ENCODE assay signal across 24 cellular contexts in genomic region chr14:26601856-26602255, GRCh38. TPM values are rescaled to one million over a fixed set of nuclear protein-coding genes. Genes with fewer than 3 reads are reported as not detected.
DNase-seq lines count a peak whose midpoint lies in the region; ATAC-seq and TF ChIP-seq lines count a peak whose summit lies in the region.
"Had no signal": no experiment of that assay in that cellular context is flagged by ENCODE, and none has a peak within 500 bp of the region (broad histone marks: within the 10 kb centered on the region; RNA-seq: fewer than 3 reads in every experiment).

No MANE protein-coding gene starts in this region.

- no peaks in the 10 kb centered on the region for H3K36me3 ChIP-seq in neural progenitor cell
- H3K36me3 ChIP-seq in HAP-1 (replicated peaks) = no peaks in the 10 kb centered on the region
- H3K36me3 ChIP-seq: BLaER1 treated with 17β-estradiol and CSF1 and Interleukin-3, amounts not matched to agents 10 nM and 100 nM had no signal

- H3K4me2 ChIP-seq in neural progenitor cell = no peak overlapping the region
- H3K4me2 ChIP-seq: A549; BLaER1 treated with 17β-estradiol and CSF1 and Interleukin-3, amounts not matched to agents 10 nM and 100 nM had no signal

- peaks cover 11% of the 10 kb centered on the region for H3K4me1 Mint-ChIP-seq in nephron progenitor cell
- peaks cover 14% of the 10 kb centered on the region for H3K4me1 Mint-ChIP-seq in neural progenitor cell
- no peaks in the 10 kb centered on the region for H3K4me1 Mint-ChIP-seq in T-helper 17 cell

- peaks cover 21% of the 10 kb centered on the region for H3F3A ChIP-seq in neural progenitor cell (ENCODE audit: low read depth)

- no peak for ATAC-seq in T-helper 17 cell
- ATAC-seq: A549; CD8-positive, alpha-beta T cell; GM12878 had no signal

- no peaks in the 10 kb centered on the region for H3K9me3 Mint-ChIP-seq in nephron progenitor cell
- peaks cover 2% of the 10 kb centered on the region for H3K9me3 Mint-ChIP-seq in neural progenitor cell
- H3K9me3 Mint-ChIP-seq: CD4-positive, alpha-beta T cell had no signal

- no peaks in the 10 kb centered on the region for H4K20me1 ChIP-seq in neural progenitor cell (ENCODE audit: low read depth)
- H4K20me1 ChIP-seq: BLaER1 treated with 17β-estradiol and CSF1 and Interleukin-3, amounts not matched to agents 10 nM and 100 nM had no signal

- H3K27me3 ChIP-seq in neural progenitor cell = peaks cover 17% of the 10 kb centered on the region
- no peaks in the 10 kb centered on the region for H3K27me3 ChIP-seq in HAP-1 (ENCODE audit: low read depth)
- H3K27me3 ChIP-seq: BLaER1 treated with 17β-estradiol and CSF1 and Interleukin-3, amounts not matched to agents 10 nM and 100 nM had no signal

- no peak overlapping the region for H3K27ac ChIP-seq in neural progenitor cell
- H3K27ac ChIP-seq: 22Rv1; A549; BLaER1 treated with 17β-estradiol and CSF1 and Interleukin-3, amounts not matched to agents 10 nM and 100 nM; C4-2B had no signal

- H3K4me3 ChIP-seq in neural progenitor cell (no peak overlapping the region), HAP-1 (no peak overlapping the region)
- H3K4me3 ChIP-seq: A549; BLaER1 treated with 17β-estradiol and CSF1 and Interleukin-3, amounts not matched to agents 10 nM and 100 nM; GM12878 had no signal

- H2AFZ ChIP-seq in neural progenitor cell (replicated peaks) = peak overlapping the region; percentile 74

- DNase-seq in G401 (ENCODE audit: low spot score) (peak; percentile 51), SHP77 treated with DMSO at 0.1 percent for 48 hours (lab: John Stamatoyannopoulos, UW) (peak; percentile 16), nephron progenitor cell (no peak), neural progenitor cell (ENCODE audit: low spot score) (no peak), DMS53 treated with DMSO at 0.1 percent for 48 hours (lab: John Stamatoyannopoulos, UW; ENCODE audit: unreplicated experiment) (no peak), T-helper 17 cell (no peak), RKO (ENCODE audit: low spot score) (no peak), HAP-1 (ENCODE audit: low spot score in 2 of 2) (no peak)
- DNase-seq: AML-193; Caco-2; Calu3; CD4-positive, alpha-beta T cell; CD8-positive, alpha-beta T cell; DMS79; DND-41; EL; GF-D8 had no signal

- H3K9ac ChIP-seq in neural progenitor cell = no peak overlapping the region
- H3K9ac ChIP-seq: BLaER1 treated with 17β-estradiol and CSF1 and Interleukin-3, amounts not matched to agents 10 nM and 100 nM had no signal

- peaks cover 1% of the 10 kb centered on the region for H3K79me2 ChIP-seq in neural progenitor cell (ENCODE audit: low read depth)

- H3K27me3 Mint-ChIP-seq in nephron progenitor cell (ENCODE audit: low read depth, poor library complexity) (peaks cover 4% of the 10 kb centered on the region), neural progenitor cell (ENCODE audit: insufficient read depth, low read depth) (peaks cover 4% of the 10 kb centered on the region), T-helper 17 cell (peaks cover 6% of the 10 kb centered on the region)

- TF ChIP-seq CTCF in nephron progenitor cell (IDR thresholded peaks at IDR 0.05) = no peak
- TF ChIP-seq CTCF in neural progenitor cell (IDR thresholded peaks at IDR 0.05) = no peak

- no peak overlapping the region for H3K4me3 Mint-ChIP-seq in nephron progenitor cell
- no peak overlapping the region for H3K4me3 Mint-ChIP-seq in neural progenitor cell
- H3K4me3 Mint-ChIP-seq in T-helper 17 cell = no peak overlapping the region
- H3K4me3 Mint-ChIP-seq: B cell; CD4-positive, alpha-beta T cell; CD8-positive, alpha-beta T cell had no signal

- in situ Hi-C loops in G401 (cut with HindIII; ENCODE audit: low sequenced_read_pairs) = no loop called here
- in situ Hi-C loops in HAP-1 (cut with MboI; ENCODE audit: low sequenced_read_pairs) = no loop called here

- peak overlapping the region; percentile 48 for H3K27ac Mint-ChIP-seq in nephron progenitor cell
- H3K27ac Mint-ChIP-seq in neural progenitor cell = peak overlapping the region; percentile 20
- H3K27ac Mint-ChIP-seq in T-helper 17 cell = no peak overlapping the region
- H3K27ac Mint-ChIP-seq: B cell; CD4-positive, alpha-beta T cell; CD8-positive, alpha-beta T cell had no signal

- H3K4me1 ChIP-seq in neural progenitor cell = peaks cover 13% of the 10 kb centered on the region
- peaks cover 6% of the 10 kb centered on the region for H3K4me1 ChIP-seq in HAP-1
- H3K4me1 ChIP-seq: BLaER1 treated with 17β-estradiol and CSF1 and Interleukin-3, amounts not matched to agents 10 nM and 100 nM; Caco-2 had no signal

- H3K36me3 Mint-ChIP-seq in nephron progenitor cell (ENCODE audit: low read depth) (no peaks in the 10 kb centered on the region), neural progenitor cell (no peaks in the 10 kb centered on the region), T-helper 17 cell (ENCODE audit: low read depth) (no peaks in the 10 kb centered on the region)
- H3K36me3 Mint-ChIP-seq: CD8-positive, alpha-beta T cell had no signal

- H3K9me3 ChIP-seq in neural progenitor cell (ENCODE audit: low read depth) = no peaks in the 10 kb centered on the region
- H3K9me3 ChIP-seq in T-helper 17 cell (ENCODE audit: control insufficient read depth, low read length, poor library complexity, severe bottlenecking) = no peaks in the 10 kb centered on the region
- no peaks in the 10 kb centered on the region for H3K9me3 ChIP-seq in HAP-1
- H3K9me3 ChIP-seq: A549, Caco-2 had no signal

RNA-seq across cellular contexts. Expression of gene NOVA1, which starts 4.0 kb away (rescaled TPM):
- total RNA-seq in G401 (2014; rRNA removed; shearing (Covaris generic)) = 0.31 TPM in 1 of 2 replicates, not detected in the other
- 17.9 and 37.9 TPM in 2 replicates for total RNA-seq in neural progenitor cell (ENCODE audit: low replicate concordance)
- total RNA-seq in T-helper 17 cell = under 1 TPM in 1 of 2 donors, not detected in 1; 0.16 TPM
- total RNA-seq: A172; B cell; Caco-2; Calu3; CD8-positive, alpha-beta T cell; GM12878 had no signal

Comparison
In these comparisons a context has a peak if more than half of its experiments do, and no peak if none do; other contexts are left out.
1. DNase-seq: peak in G401 (single experiment) and SHP77 treated with DMSO at 0.1 percent for 48 hours (single experiment); none in nephron progenitor cell (single experiment), neural progenitor cell (single experiment), DMS53 treated with DMSO at 0.1 percent for 48 hours (single experiment), T-helper 17 cell (0 of 3), RKO (single experiment) and HAP-1 (0 of 2).
2. RNA of gene NOVA1, which starts 4.0 kb away (total RNA-seq): 17.9 to 37.9 TPM in neural progenitor cell; 0.31 TPM in G401 and 0.16 TPM in T-helper 17 cell; every median in the first group is over 10 times any median in the second.